Comparison of ENCODE assay signal across 28 cellular contexts in genomic region chrX:71927040-71927439, GRCh38.
"Had no signal": no experiment of that assay in that cellular context is flagged by ENCODE, and none has a peak within 500 bp of the region (broad histone marks: within the 10 kb centered on the region; RNA-seq: fewer than 3 reads in every experiment).

No MANE protein-coding gene starts in this region.

- H3K4me3 Mint-ChIP-seq: activated CD4-positive, alpha-beta memory T cell treated with anti-CD3 and anti-CD28 coated beads, Interleukin-2, amount 10 ng/mL, durations not matched to agents 7 days and 5 days; activated CD4-positive, alpha-beta T cell treated with anti-CD3 and anti-CD28 coated beads, Interleukin-2, amount 10 ng/mL, durations not matched to agents 7 days and 5 days; activated naive CD8-positive, alpha-beta T cell; activated T-cell treated with anti-CD3 and anti-CD28 coated beads, Interleukin-2, amount 50 U/mL, for 24 hours; activated T-helper 17 cell treated with anti-CD3 and anti-CD28 coated beads, Interleukin-2, amount 50 U/mL, for 72 hours; dendritic cell treated with granulocyte-macrophage colony-stimulating factor and Interleukin-4, amounts not matched to agents 40 ng/mL and 50 ng/mL, for 4 days; endodermal cell had no signal

- H3K4me1 Mint-ChIP-seq: activated CD4-positive, alpha-beta memory T cell treated with anti-CD3 and anti-CD28 coated beads, Interleukin-2, amount 10 ng/mL, durations not matched to agents 7 days and 5 days; activated CD4-positive, alpha-beta T cell treated with anti-CD3 and anti-CD28 coated beads, Interleukin-2, amount 10 ng/mL, durations not matched to agents 7 days and 5 days; activated T-helper 17 cell treated with anti-CD3 and anti-CD28 coated beads, Interleukin-2, amount 50 U/mL, for 72 hours had no signal

- H3K9me3 ChIP-seq: body of pancreas, colonic mucosa had no signal

- ATAC-seq: activated T-helper 17 cell treated with anti-CD3 and anti-CD28 coated beads, Interleukin-2, amount 50 U/mL, for 72 hours; body of pancreas; esophagus mucosa had no signal

- FAIRE-seq: frontal cortex had no signal

- H3K27me3 ChIP-seq: body of pancreas, colonic mucosa had no signal

- H3K27ac Mint-ChIP-seq: activated CD4-positive, alpha-beta memory T cell treated with anti-CD3 and anti-CD28 coated beads, Interleukin-2, amount 10 ng/mL, durations not matched to agents 7 days and 5 days; activated CD4-positive, alpha-beta T cell treated with anti-CD3 and anti-CD28 coated beads, Interleukin-2, amount 10 ng/mL, durations not matched to agents 7 days and 5 days; activated naive CD8-positive, alpha-beta T cell; activated T-cell treated with anti-CD3 and anti-CD28 coated beads, Interleukin-2, amount 50 U/mL, for 24 hours; activated T-helper 17 cell treated with anti-CD3 and anti-CD28 coated beads, Interleukin-2, amount 50 U/mL, for 72 hours; dendritic cell treated with granulocyte-macrophage colony-stimulating factor and Interleukin-4, amounts not matched to agents 40 ng/mL and 50 ng/mL, for 4 days; endodermal cell had no signal

- H3K27ac ChIP-seq: body of pancreas, colonic mucosa had no signal

- H3K4me3 ChIP-seq: body of pancreas, colonic mucosa, dorsolateral prefrontal cortex had no signal

- H3K36me3 Mint-ChIP-seq: activated naive CD8-positive, alpha-beta T cell had no signal

- DNase-seq: activated CD4-positive, alpha-beta memory T cell treated with anti-CD3 and anti-CD28 coated beads, Interleukin-2, amount 10 ng/mL, durations not matched to agents 7 days and 5 days; activated CD4-positive, alpha-beta T cell treated with anti-CD3 and anti-CD28 coated beads for 1 hour; activated CD4-positive, alpha-beta T cell treated with anti-CD3 and anti-CD28 coated beads for 4 hours; activated CD4-positive, alpha-beta T cell treated with anti-CD3 and anti-CD28 coated beads, Interleukin-2, amount 10 ng/mL, durations not matched to agents 7 days and 5 days; activated CD4-positive, alpha-beta T cell treated with anti-CD3 and anti-CD28 coated beads, Interleukin-2, amount 50 U/mL, for 4 hours; activated CD8-positive, alpha-beta memory T cell treated with anti-CD3 and anti-CD28 coated beads, Interleukin-2, amount 50 U/mL, for 48 hours; activated effector memory CD4-positive, alpha-beta T cell treated with Interleukin-2 at 50 U/mL for 16 hours; activated gamma-delta T cell treated with Interleukin-2 at 50 U/mL for 16 hours; activated naive CD4-positive, alpha-beta T cell treated with anti-CD3 and anti-CD28 coated beads, Interleukin-2, amount 50 U/mL, for 16 hours; activated naive CD4-positive, alpha-beta T cell treated with Interleukin-2 at 50 U/mL for 16 hours; activated T-cell treated with anti-CD3 and anti-CD28 coated beads for 4 hours; activated T-cell treated with anti-CD3 and anti-CD28 coated beads, Interleukin-2, amount 50 U/mL, for 24 hours; amniotic stem cell; anterior cingulate cortex; body of pancreas; cerebellar nuclear complex; colonic mucosa; dorsolateral prefrontal cortex; effector memory CD4-positive, alpha-beta T cell; endodermal cell; foreskin fibroblast; head of caudate nucleus; T-helper 2 cell had no signal

- H3K9me3 Mint-ChIP-seq: activated CD4-positive, alpha-beta memory T cell treated with anti-CD3 and anti-CD28 coated beads, Interleukin-2, amount 10 ng/mL, durations not matched to agents 7 days and 5 days; activated CD4-positive, alpha-beta T cell treated with anti-CD3 and anti-CD28 coated beads, Interleukin-2, amount 10 ng/mL, durations not matched to agents 7 days and 5 days; activated T-cell treated with anti-CD3 and anti-CD28 coated beads, Interleukin-2, amount 50 U/mL, for 24 hours; activated T-helper 17 cell treated with anti-CD3 and anti-CD28 coated beads, Interleukin-2, amount 50 U/mL, for 72 hours; dendritic cell treated with granulocyte-macrophage colony-stimulating factor and Interleukin-4, amounts not matched to agents 40 ng/mL and 50 ng/mL, for 4 days had no signal

- H3K36me3 ChIP-seq: colonic mucosa had no signal

- H3K27me3 Mint-ChIP-seq: activated CD4-positive, alpha-beta memory T cell treated with anti-CD3 and anti-CD28 coated beads, Interleukin-2, amount 10 ng/mL, durations not matched to agents 7 days and 5 days; activated CD4-positive, alpha-beta T cell treated with anti-CD3 and anti-CD28 coated beads, Interleukin-2, amount 10 ng/mL, durations not matched to agents 7 days and 5 days; activated T-helper 17 cell treated with anti-CD3 and anti-CD28 coated beads, Interleukin-2, amount 50 U/mL, for 72 hours; dendritic cell treated with granulocyte-macrophage colony-stimulating factor and Interleukin-4, amounts not matched to agents 40 ng/mL and 50 ng/mL, for 4 days had no signal

- H3K4me1 ChIP-seq: body of pancreas, colonic mucosa had no signal
